ENCODE assay signal across 18 cellular contexts in genomic region chr2:165328272-165328671, GRCh38.
DNase-seq lines count a peak whose midpoint lies in the region; ATAC-seq lines count a peak whose summit lies in the region.
"Had no signal": no experiment of that assay in that cellular context is flagged by ENCODE, and none has a peak within 500 bp of the region (broad histone marks: within the 10 kb centered on the region; RNA-seq: fewer than 3 reads in every experiment).

No MANE protein-coding gene starts in this region.

- no peaks in the 10 kb centered on the region for H3K36me3 Mint-ChIP-seq in activated naive CD8-positive, alpha-beta T cell
- H3K36me3 Mint-ChIP-seq: neural progenitor cell had no signal

- H3K27ac ChIP-seq in caudate nucleus (ENCODE audit: low read depth, low read length), result no peak overlapping the region
- H3K27ac ChIP-seq: hepatocyte, neural progenitor cell had no signal

- H3K4me1 Mint-ChIP-seq in activated naive CD8-positive, alpha-beta T cell (ENCODE audit: low read depth), result peaks cover 11% of the 10 kb centered on the region
- H3K4me1 Mint-ChIP-seq: neural progenitor cell had no signal

- no peaks in the 10 kb centered on the region for H3K9me3 Mint-ChIP-seq in activated naive CD8-positive, alpha-beta T cell (ENCODE audit: low read depth)
- H3K9me3 Mint-ChIP-seq: neural progenitor cell had no signal

- H3K27me3 Mint-ChIP-seq in activated naive CD8-positive, alpha-beta T cell, result peaks cover 3% of the 10 kb centered on the region

- ATAC-seq in HG03520 (IDR thresholded peaks at IDR 0.05; ENCODE audit: unreplicated experiment), result no peak
- ATAC-seq: left ventricle myocardium superior, sciatic nerve had no signal

- peak overlapping the region; percentile 36 for H3K27ac Mint-ChIP-seq in activated naive CD8-positive, alpha-beta T cell
- H3K27ac Mint-ChIP-seq: neural progenitor cell had no signal

- H3K4me3 Mint-ChIP-seq in activated naive CD8-positive, alpha-beta T cell, result peak overlapping the region; percentile 36
- H3K4me3 Mint-ChIP-seq: neural progenitor cell had no signal

- DNase-seq in stimulated activated CD4-positive, alpha-beta T cell treated with anti-CD3 and anti-CD28 coated beads, Interleukin-15, amount 100 ng/mL, for 24 hours, result peak; percentile 2
- DNase-seq in stimulated activated CD4-positive, alpha-beta T cell treated with anti-CD3 and anti-CD28 coated beads, Interleukin-4, amount 100 ng/mL, for 4 hours, result no peak
- peak; percentile 76 to 77 for DNase-seq in Kasumi-1 (lab: John Stamatoyannopoulos, UW)
- no peak for DNase-seq in glomerular visceral epithelial cell (ENCODE audit: extremely low spot score)
- DNase-seq in caudate nucleus (lab: John Stamatoyannopoulos, UW), result no peak
- no peak for DNase-seq in NK-92 treated with Interleukin-12 subunit alpha and Interleukin-12 subunit beta, amount 100 ng/mL, for 24 hours (lab: John Stamatoyannopoulos, UW)
- DNase-seq: amniotic stem cell; erythroblast; left ventricle myocardium superior; NCI-H1092 treated with DMSO at 0.1 percent for 48 hours; NCI-H226; stimulated activated CD4-positive, alpha-beta T cell treated with anti-CD3 and anti-CD28 coated beads, Interleukin-4, amount 100 ng/mL, for 24 hours; stimulated activated naive CD4-positive, alpha-beta T cell treated with Interleukin-2 at 50 U/mL for 16 hours had no signal

Comparison
In these comparisons a context has a peak if more than half of its experiments do, and no peak if none do; other contexts are left out.
1. DNase-seq: peak in stimulated activated CD4-positive, alpha-beta T cell treated with anti-CD3 and anti-CD28 coated beads, Interleukin-15, amount 100 ng/mL, for 24 hours (single experiment) and Kasumi-1 (2 of 2); none in stimulated activated CD4-positive, alpha-beta T cell treated with anti-CD3 and anti-CD28 coated beads, Interleukin-4, amount 100 ng/mL, for 4 hours (0 of 2), glomerular visceral epithelial cell (single experiment), caudate nucleus (0 of 61) and NK-92 treated with Interleukin-12 subunit alpha and Interleukin-12 subunit beta, amount 100 ng/mL, for 24 hours (single experiment).